ENCODE assay signal across 14 cellular contexts in genomic region chr9:105858284-105858683, GRCh38.
DNase-seq lines count a peak whose midpoint lies in the region; ATAC-seq, FAIRE-seq and TF ChIP-seq lines count a peak whose summit lies in the region.
"Had no signal": no experiment of that assay in that cellular context is flagged by ENCODE, and none has a peak within 500 bp of the region (broad histone marks: within the 10 kb centered on the region; RNA-seq: fewer than 3 reads in every experiment).

No MANE protein-coding gene starts in this region.

- no peaks in the 10 kb centered on the region for H3K79me2 ChIP-seq in DND-41 (ENCODE audit: insufficient read depth, low read length)

- H3K27me3 ChIP-seq in DND-41 (ENCODE audit: insufficient read depth, low read length, poor library complexity) (no peaks in the 10 kb centered on the region), BE2C (no peaks in the 10 kb centered on the region)
- H3K27me3 ChIP-seq: stomach had no signal

- no peak for FAIRE-seq in urothelium cell line (lab: Jason Lieb, UNC)

- peak overlapping the region; percentile 29 for H3K4me3 Mint-ChIP-seq in activated T-helper 17 cell treated with anti-CD3 and anti-CD28 coated beads, Interleukin-2, amount 50 U/mL, for 72 hours

- no peaks in the 10 kb centered on the region for H4K20me1 ChIP-seq in DND-41 (ENCODE audit: insufficient read depth, low read length)

- H3K27ac Mint-ChIP-seq in activated T-helper 17 cell treated with anti-CD3 and anti-CD28 coated beads, Interleukin-2, amount 50 U/mL, for 72 hours = no peak overlapping the region

- H3K9me3 Mint-ChIP-seq in activated T-helper 17 cell treated with anti-CD3 and anti-CD28 coated beads, Interleukin-2, amount 50 U/mL, for 72 hours = peaks cover 6% of the 10 kb centered on the region

- DNase-seq in DND-41 (peak; percentile 71), urothelium cell line (ENCODE audit: low spot score) (no peak), BE2C (no peak)
- DNase-seq in stimulated activated CD4-positive, alpha-beta T cell treated with anti-CD3 and anti-CD28 coated beads, Interleukin-4, amount 100 ng/mL, for 1 hour = no peak
- no peak for DNase-seq in stimulated activated CD4-positive, alpha-beta T cell treated with anti-CD3 and anti-CD28 coated beads, Interleukin-4, amount 100 ng/mL, for 24 hours
- DNase-seq: hypothalamus, stomach, SW 1271 had no signal

- H3K27ac ChIP-seq in DND-41 (ENCODE audit: low read length) = peak overlapping the region; percentile 65
- H3K27ac ChIP-seq: C4-2B, stomach had no signal

- H2AFZ ChIP-seq in DND-41 (ENCODE audit: low read depth, low read length) = peak overlapping the region; percentile 56

- ATAC-seq in DND-41 (ENCODE audit: insufficient read depth, low read depth) = peak; percentile 99
- peak; percentile 55 for ATAC-seq in GM21367 (IDR thresholded peaks at IDR 0.05; ENCODE audit: unreplicated experiment)
- peak; percentile 76 for ATAC-seq in HG03457 (IDR thresholded peaks at IDR 0.05; ENCODE audit: unreplicated experiment)
- ATAC-seq in activated T-helper 17 cell treated with anti-CD3 and anti-CD28 coated beads, Interleukin-2, amount 50 U/mL, for 72 hours (replicated peaks) = peak; percentile 50
- ATAC-seq: esophagus mucosa, Panc1 had no signal

- H3K4me3 ChIP-seq in DND-41 (ENCODE audit: low read depth in 1 of 2, low read length in 2 of 2) (peak overlapping the region in 1 of 2 experiments; percentile 51; a peak in 1 of 4 replicates), BE2C (ENCODE audit: low read depth, low read length) (no peak overlapping the region)
- H3K4me3 ChIP-seq: stomach had no signal

- TF ChIP-seq CTCF in DND-41 (IDR thresholded peaks at IDR 0.05; ENCODE audit: borderline replicate concordance, extremely low read depth, low read length, poor library complexity, severe bottlenecking) (no peak), BE2C (IDR thresholded peaks at IDR 0.05; ENCODE audit: low read depth, low read length) (no peak)

- no peaks in the 10 kb centered on the region for H3K36me3 Mint-ChIP-seq in activated T-helper 17 cell treated with anti-CD3 and anti-CD28 coated beads, Interleukin-2, amount 50 U/mL, for 72 hours (ENCODE audit: low read depth)

- H3K4me1 ChIP-seq in DND-41 (ENCODE audit: insufficient read depth, low read length) = peaks cover 29% of the 10 kb centered on the region
- no peaks in the 10 kb centered on the region for H3K4me1 ChIP-seq in BE2C
- H3K4me1 ChIP-seq: stomach had no signal

- H3K4me1 Mint-ChIP-seq in activated T-helper 17 cell treated with anti-CD3 and anti-CD28 coated beads, Interleukin-2, amount 50 U/mL, for 72 hours = peaks cover 15% of the 10 kb centered on the region

- peak overlapping the region; percentile 65 for H3K4me2 ChIP-seq in DND-41 (ENCODE audit: insufficient read depth, low read length)

- H3K27me3 Mint-ChIP-seq in activated T-helper 17 cell treated with anti-CD3 and anti-CD28 coated beads, Interleukin-2, amount 50 U/mL, for 72 hours = no peaks in the 10 kb centered on the region

- H3K9me3 ChIP-seq in DND-41 (ENCODE audit: insufficient read depth, low read length, severe bottlenecking) (no peaks in the 10 kb centered on the region), BE2C (no peaks in the 10 kb centered on the region)
- H3K9me3 ChIP-seq: stomach had no signal

- H3K9ac ChIP-seq in DND-41 (ENCODE audit: low read depth, low read length) = peak overlapping the region; percentile 11; the same call in 1 of the 2 replicates

- H3K36me3 ChIP-seq in DND-41 (ENCODE audit: insufficient read depth, low read length) (no peaks in the 10 kb centered on the region), BE2C (no peaks in the 10 kb centered on the region)
- H3K36me3 ChIP-seq: stomach had no signal
